ENCODE assay signal across 9 cellular contexts in genomic region chr16:2775765-2776499, GRCh38. TPM values are rescaled to one million over a fixed set of nuclear protein-coding genes. Genes with fewer than 3 reads are reported as not detected.
DNase-seq lines count a peak whose midpoint lies in the region; ATAC-seq and TF ChIP-seq lines count a peak whose summit lies in the region.
"Had no signal": no experiment of that assay in that cellular context is flagged by ENCODE, and none has a peak within 500 bp of the region (broad histone marks: within the 10 kb centered on the region; RNA-seq: fewer than 3 reads in every experiment).

No MANE protein-coding gene starts in this region.

- no peaks in the 10 kb centered on the region for H3K27me3 ChIP-seq in cardiac muscle cell
- no peaks in the 10 kb centered on the region for H3K27me3 ChIP-seq in vagina

- peak overlapping the region; percentile 87 for H3K4me3 Mint-ChIP-seq in central memory CD8-positive, alpha-beta T cell
- peak overlapping the region; percentile 81 for H3K4me3 Mint-ChIP-seq in mesothelial cell of epicardium

- H3K4me1 Mint-ChIP-seq in central memory CD8-positive, alpha-beta T cell, result peaks cover 39% of the 10 kb centered on the region
- peaks cover 22% of the 10 kb centered on the region for H3K4me1 Mint-ChIP-seq in mesothelial cell of epicardium

- no peak for TF ChIP-seq POLR2A in vagina (IDR thresholded peaks at IDR 0.05)

- TF ChIP-seq CTCF in cardiac muscle cell (IDR thresholded peaks at IDR 0.05; ENCODE audit: low read depth, low read length) (no peak), mesothelial cell of epicardium (IDR thresholded peaks at IDR 0.05; ENCODE audit: unreplicated experiment) (no peak), vagina (IDR thresholded peaks at IDR 0.05) (no peak)

- DNase-seq in cardiac muscle cell (ENCODE audit: low read depth in 1 of 2, low spot score in 1 of 2), result no peak
- no peak for DNase-seq in left ventricle myocardium superior
- DNase-seq in central memory CD8-positive, alpha-beta T cell (ENCODE audit: low spot score in 2 of 2), result no peak
- no peak for DNase-seq in mesothelial cell of epicardium (ENCODE audit: low spot score in 2 of 2, unreplicated experiment in 2 of 2)
- DNase-seq in vagina (ENCODE audit: extremely low spot score in 2 of 2), result no peak
- DNase-seq in NCI-H2081 (lab: John Stamatoyannopoulos, UW), result no peak
- DNase-seq: NCI-H1092 treated with DMSO at 0.1 percent for 48 hours had no signal

- no peak for ATAC-seq in left ventricle myocardium superior
- no peak for ATAC-seq in central memory CD8-positive, alpha-beta T cell (replicated peaks; ENCODE audit: extremely low read depth, poor library complexity, severe bottlenecking)
- ATAC-seq in HG03095 (IDR thresholded peaks at IDR 0.05; ENCODE audit: unreplicated experiment), result no peak
- ATAC-seq in HG03378 (IDR thresholded peaks at IDR 0.05; ENCODE audit: unreplicated experiment), result no peak

- no peaks in the 10 kb centered on the region for H3K9me3 Mint-ChIP-seq in central memory CD8-positive, alpha-beta T cell
- H3K9me3 Mint-ChIP-seq in mesothelial cell of epicardium, result no peaks in the 10 kb centered on the region

- H3K27ac Mint-ChIP-seq in central memory CD8-positive, alpha-beta T cell (ENCODE audit: low read depth), result peak overlapping the region; percentile 71
- peak overlapping the region; percentile 94 for H3K27ac Mint-ChIP-seq in mesothelial cell of epicardium

- H3K9me3 ChIP-seq in cardiac muscle cell (ENCODE audit: low read depth) (no peaks in the 10 kb centered on the region), vagina (no peaks in the 10 kb centered on the region)

- H3K4me3 ChIP-seq in cardiac muscle cell, result peak overlapping the region; percentile 74
- peak overlapping the region; percentile 99 for H3K4me3 ChIP-seq in vagina

- H3K4me1 ChIP-seq in cardiac muscle cell (ENCODE audit: low read depth), result peaks cover 3% of the 10 kb centered on the region
- H3K4me1 ChIP-seq in vagina, result peaks cover 52% of the 10 kb centered on the region

- no peak overlapping the region for H3K27ac ChIP-seq in cardiac muscle cell
- peak overlapping the region; percentile 100 for H3K27ac ChIP-seq in vagina

- no peaks in the 10 kb centered on the region for H3K27me3 Mint-ChIP-seq in central memory CD8-positive, alpha-beta T cell
- no peaks in the 10 kb centered on the region for H3K27me3 Mint-ChIP-seq in mesothelial cell of epicardium (ENCODE audit: low read depth)

- peaks cover 39% of the 10 kb centered on the region for H3K36me3 Mint-ChIP-seq in central memory CD8-positive, alpha-beta T cell (ENCODE audit: insufficient read depth)
- H3K36me3 Mint-ChIP-seq in mesothelial cell of epicardium, result peaks cover 15% of the 10 kb centered on the region

- peaks cover 24% of the 10 kb centered on the region for H3K36me3 ChIP-seq in cardiac muscle cell
- peaks cover 0 to 24% of the 10 kb centered on the region in 2 donors for H3K36me3 ChIP-seq in vagina

- intact Hi-C loops in left ventricle myocardium superior (cut with micrococcal nuclease), result no loop called here
- intact Hi-C loops in vagina (cut with DNase I), result no loop called here

RNA-seq across cellular contexts. Expression of gene ELOB, which starts 1.1 kb away (rescaled TPM):
- total RNA-seq in cardiac muscle cell (180 and 435 TPM in 2 replicates), left ventricle myocardium superior (325 TPM), mesothelial cell of epicardium (192 to 200 TPM (median 195 TPM) in 3 replicates), vagina (530 TPM)
- 606 and 614 TPM in 2 replicates for polyA plus RNA-seq in cardiac muscle cell

RNA-seq across cellular contexts. Expression of gene PRSS33, which starts 11.4 kb away (rescaled TPM):
- total RNA-seq in cardiac muscle cell, result not detected in 2 replicates
- not detected in 2 replicates for polyA plus RNA-seq in cardiac muscle cell
- total RNA-seq in left ventricle myocardium superior, result not detected
- not detected in 3 replicates for total RNA-seq in mesothelial cell of epicardium
- not detected for total RNA-seq in vagina

RNA-seq across cellular contexts. Expression of gene PRSS41, which starts 22.3 kb away (rescaled TPM):
- total RNA-seq in cardiac muscle cell (not detected in 2 replicates), left ventricle myocardium superior (not detected), mesothelial cell of epicardium (not detected in 3 replicates), vagina (not detected)
- not detected in 2 replicates for polyA plus RNA-seq in cardiac muscle cell

RNA-seq across cellular contexts. Expression of gene SRRM2, which starts 23.5 kb away (rescaled TPM):
- total RNA-seq in cardiac muscle cell (131 and 321 TPM in 2 replicates), left ventricle myocardium superior (292 TPM), mesothelial cell of epicardium (832 to 854 TPM (median 837 TPM) in 3 replicates), vagina (534 TPM)
- polyA plus RNA-seq in cardiac muscle cell, result 592 and 734 TPM in 2 replicates

RNA-seq across cellular contexts. Expression of gene PRSS21, which starts 41.1 kb away (rescaled TPM):
- total RNA-seq in cardiac muscle cell (not detected in 2 replicates), left ventricle myocardium superior (not detected), mesothelial cell of epicardium (not detected in 3 replicates), vagina (not detected)
- polyA plus RNA-seq in cardiac muscle cell, result not detected in 2 replicates
